In genomic region chr6:70956451-70957283, GRCh38 we compare ENCODE assay signal across 8 cellular contexts. TPM values are rescaled to one million over a fixed set of nuclear protein-coding genes. Genes with fewer than 3 reads are reported as not detected.
DNase-seq lines count a peak whose midpoint lies in the region; ATAC-seq, FAIRE-seq and TF ChIP-seq lines count a peak whose summit lies in the region.

A gene with protein sequence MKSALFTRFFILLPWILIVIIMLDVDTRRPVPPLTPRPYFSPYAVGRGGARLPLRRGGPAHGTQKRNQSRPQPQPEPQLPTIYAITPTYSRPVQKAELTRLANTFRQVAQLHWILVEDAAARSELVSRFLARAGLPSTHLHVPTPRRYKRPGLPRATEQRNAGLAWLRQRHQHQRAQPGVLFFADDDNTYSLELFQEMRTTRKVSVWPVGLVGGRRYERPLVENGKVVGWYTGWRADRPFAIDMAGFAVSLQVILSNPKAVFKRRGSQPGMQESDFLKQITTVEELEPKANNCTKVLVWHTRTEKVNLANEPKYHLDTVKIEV (minus strand): TSS chr6:70957060. CDS start chr6:70956429, 631 bp downstream.

- FAIRE-seq in pancreas (lab: Jason Lieb, UNC), result no peak

- 1 to 2% methylated on average over 75 to 83 of the region's 83 CpGs for WGBS in pancreas, 2 donors

- H3K4me3 Mint-ChIP-seq in activated naive CD4-positive, alpha-beta T cell treated with anti-CD3 and anti-CD28 coated beads, Interleukin-2, amount 10 ng/mL, durations not matched to agents 7 days and 5 days, result peak within 1 kb of the TSS; percentile 66

- H4K20me1 ChIP-seq in BLaER1, result no peaks in the 10 kb centered on the region

- H3K27ac ChIP-seq in BLaER1, result no peak within 1 kb of the TSS
- no peak within 1 kb of the TSS for H3K27ac ChIP-seq in HUES6 (ENCODE audit: low read depth, low read length)
- no peak within 1 kb of the TSS for H3K27ac ChIP-seq in cardiac muscle cell
- no peak within 1 kb of the TSS for H3K27ac ChIP-seq in pancreas

- H3K27me3 ChIP-seq in BLaER1 (peaks cover 32% of the 10 kb centered on the region), HUES6 (ENCODE audit: control insufficient read depth, insufficient read depth, low read length) (peaks cover 82% of the 10 kb centered on the region), cardiac muscle cell (peaks cover 87% of the 10 kb centered on the region), pancreas (no peaks in the 10 kb centered on the region)

- peak; percentile 21 for DNase-seq in activated naive CD4-positive, alpha-beta T cell treated with anti-CD3 and anti-CD28 coated beads, Interleukin-2, amount 10 ng/mL, durations not matched to agents 7 days and 5 days
- DNase-seq in cardiac muscle cell (ENCODE audit: low read depth in 1 of 2, low spot score in 1 of 2) (peak; percentile 25 to 50), pancreas (peak in 4 of 6 donors; percentile 12 to 73 (median 40)), NCI-H2029 (lab: John Stamatoyannopoulos, UW) (no peak), GM10266 (ENCODE audit: extremely low spot score) (no peak)

- peaks cover 74% of the 10 kb centered on the region for H3K27me3 Mint-ChIP-seq in activated naive CD4-positive, alpha-beta T cell treated with anti-CD3 and anti-CD28 coated beads, Interleukin-2, amount 10 ng/mL, durations not matched to agents 7 days and 5 days

- H3K36me3 ChIP-seq in BLaER1, result no peaks in the 10 kb centered on the region
- H3K36me3 ChIP-seq in HUES6 (ENCODE audit: control insufficient read depth, insufficient read depth, low read length), result no peaks in the 10 kb centered on the region
- H3K36me3 ChIP-seq in cardiac muscle cell, result no peaks in the 10 kb centered on the region
- H3K36me3 ChIP-seq in pancreas, result no peaks in the 10 kb centered on the region

- H3K9me3 ChIP-seq in BLaER1 (peaks cover 20% of the 10 kb centered on the region), HUES6 (ENCODE audit: control insufficient read depth, insufficient read depth, low read depth, low read length) (no peaks in the 10 kb centered on the region), cardiac muscle cell (ENCODE audit: low read depth) (no peaks in the 10 kb centered on the region), pancreas (no peaks in the 10 kb centered on the region)

- H3K4me1 Mint-ChIP-seq in activated naive CD4-positive, alpha-beta T cell treated with anti-CD3 and anti-CD28 coated beads, Interleukin-2, amount 10 ng/mL, durations not matched to agents 7 days and 5 days, result peaks cover 22% of the 10 kb centered on the region

- no peaks in the 10 kb centered on the region for H3K36me3 Mint-ChIP-seq in activated naive CD4-positive, alpha-beta T cell treated with anti-CD3 and anti-CD28 coated beads, Interleukin-2, amount 10 ng/mL, durations not matched to agents 7 days and 5 days

- TF ChIP-seq CTCF in cardiac muscle cell (IDR thresholded peaks at IDR 0.05; ENCODE audit: low read depth, low read length) (no peak), pancreas (IDR thresholded peaks at IDR 0.05) (no peak), GM10266 (IDR thresholded peaks at IDR 0.05; ENCODE audit: control insufficient read depth, insufficient read depth, low read depth, missing control alignments) (no peak)

- peak; percentile 8 for ATAC-seq in GM19043 (IDR thresholded peaks at IDR 0.05; ENCODE audit: low read depth, unreplicated experiment)
- peak; percentile 30 to 73 (median 58) for ATAC-seq in pancreas

- no peaks in the 10 kb centered on the region for H3K9me3 Mint-ChIP-seq in activated naive CD4-positive, alpha-beta T cell treated with anti-CD3 and anti-CD28 coated beads, Interleukin-2, amount 10 ng/mL, durations not matched to agents 7 days and 5 days

- H3K4me3 ChIP-seq in BLaER1, result peak within 1 kb of the TSS; percentile 60
- H3K4me3 ChIP-seq in HUES6 (ENCODE audit: low read depth, low read length), result peak within 1 kb of the TSS; percentile 75
- H3K4me3 ChIP-seq in cardiac muscle cell, result peak within 1 kb of the TSS; percentile 35
- H3K4me3 ChIP-seq in pancreas, result peak within 1 kb of the TSS; percentile 40 to 54 (median 46)

- peak within 1 kb of the TSS; percentile 76 for H3K4me2 ChIP-seq in BLaER1

- peak within 1 kb of the TSS; percentile 42 for H3K27ac Mint-ChIP-seq in activated naive CD4-positive, alpha-beta T cell treated with anti-CD3 and anti-CD28 coated beads, Interleukin-2, amount 10 ng/mL, durations not matched to agents 7 days and 5 days

- intact Hi-C loops in pancreas (cut with DNase I), result no loop called here

- H3K4me1 ChIP-seq in BLaER1 (no peaks in the 10 kb centered on the region), HUES6 (ENCODE audit: control insufficient read depth, insufficient read depth, low read length) (peaks cover 18% of the 10 kb centered on the region), cardiac muscle cell (ENCODE audit: low read depth) (peaks cover 3% of the 10 kb centered on the region), pancreas (peaks cover 0 to 4% (median 0%) of the 10 kb centered on the region in 3 donors)

- CTCF ChIA-PET in activated naive CD4-positive, alpha-beta T cell treated with anti-CD3 and anti-CD28 coated beads, Interleukin-2, amount 10 ng/mL, durations not matched to agents 7 days and 5 days (lab: Charles Lee), result interaction anchor here (0.9 to 2.1 kb wide), 20 partner anchors 8 to 662 kb away, joined by 3 to 14 read pairs (median 4); partner anchors contain the start of gene FAM135A

- H3K9ac ChIP-seq in BLaER1, result no peak within 1 kb of the TSS
- H3K9ac ChIP-seq in HUES6 (ENCODE audit: low read length), result peak within 1 kb of the TSS; percentile 46

RNA-seq across cellular contexts. Expression of the gene that starts here (rescaled TPM):
- total RNA-seq in cardiac muscle cell, result 0.28 and 0.92 TPM in 2 replicates
- 1.3 and 1.8 TPM in 2 replicates for polyA plus RNA-seq in cardiac muscle cell
- under 1 TPM in 2 of 6 donors, not detected in 4; 0.03 to 0.06 TPM for total RNA-seq in pancreas
- polyA plus RNA-seq in pancreas, result under 1 TPM; 0.04 to 0.12 TPM

Comparison
In these comparisons a context has a peak if more than half of its experiments do, and no peak if none do; other contexts are left out.
1. Peak in DNase-seq, ATAC-seq and H3K4me3 ChIP-seq in pancreas; RNA of the gene not detected or under 1 TPM.
2. DNase-seq: peak in activated naive CD4-positive, alpha-beta T cell treated with anti-CD3 and anti-CD28 coated beads, Interleukin-2, amount 10 ng/mL, durations not matched to agents 7 days and 5 days (single experiment) and cardiac muscle cell (2 of 2); none in NCI-H2029 (single experiment) and GM10266 (single experiment).
3. Peak in every context shown above with its lines, with median percentiles within 50 percentile points of each other: H3K4me3 ChIP-seq.